ENCODE assay signal across 1 cellular context in the genomic region with DNA sequence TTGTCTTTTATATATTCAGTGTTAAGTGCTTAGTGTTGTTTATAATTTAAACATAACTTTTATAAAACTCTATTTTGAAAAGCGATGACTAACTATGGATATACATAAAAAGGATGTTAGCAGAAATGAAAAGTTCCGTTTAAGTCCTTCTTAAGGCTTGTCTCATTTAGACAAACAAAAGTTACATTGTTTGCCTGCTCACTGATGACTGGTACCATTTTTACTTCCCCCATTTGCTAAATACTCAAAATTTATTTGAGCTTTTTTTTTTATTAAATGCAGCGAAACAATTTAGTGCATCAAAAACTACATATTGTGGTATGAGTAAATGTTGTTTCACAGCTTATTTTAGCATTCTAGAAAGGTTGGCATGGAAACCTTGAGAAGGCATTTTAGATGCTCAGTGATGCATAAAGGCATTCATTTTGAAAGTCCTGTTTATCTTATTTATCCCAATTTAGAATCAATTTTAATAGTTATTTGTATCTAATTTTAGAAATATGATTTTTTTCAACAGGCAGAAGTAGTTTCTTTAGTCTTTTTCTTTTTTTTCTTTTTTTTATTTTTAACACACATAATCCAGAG.
TF ChIP-seq lines count a peak whose summit lies in the region.

No MANE protein-coding gene starts in this region.

TF ChIP-seq in GM23338, 12 proteins besides CTCF, POLR2A, EP300 and RAD21 (continued from another document):
- TF ChIP-seq, protein P1, sequence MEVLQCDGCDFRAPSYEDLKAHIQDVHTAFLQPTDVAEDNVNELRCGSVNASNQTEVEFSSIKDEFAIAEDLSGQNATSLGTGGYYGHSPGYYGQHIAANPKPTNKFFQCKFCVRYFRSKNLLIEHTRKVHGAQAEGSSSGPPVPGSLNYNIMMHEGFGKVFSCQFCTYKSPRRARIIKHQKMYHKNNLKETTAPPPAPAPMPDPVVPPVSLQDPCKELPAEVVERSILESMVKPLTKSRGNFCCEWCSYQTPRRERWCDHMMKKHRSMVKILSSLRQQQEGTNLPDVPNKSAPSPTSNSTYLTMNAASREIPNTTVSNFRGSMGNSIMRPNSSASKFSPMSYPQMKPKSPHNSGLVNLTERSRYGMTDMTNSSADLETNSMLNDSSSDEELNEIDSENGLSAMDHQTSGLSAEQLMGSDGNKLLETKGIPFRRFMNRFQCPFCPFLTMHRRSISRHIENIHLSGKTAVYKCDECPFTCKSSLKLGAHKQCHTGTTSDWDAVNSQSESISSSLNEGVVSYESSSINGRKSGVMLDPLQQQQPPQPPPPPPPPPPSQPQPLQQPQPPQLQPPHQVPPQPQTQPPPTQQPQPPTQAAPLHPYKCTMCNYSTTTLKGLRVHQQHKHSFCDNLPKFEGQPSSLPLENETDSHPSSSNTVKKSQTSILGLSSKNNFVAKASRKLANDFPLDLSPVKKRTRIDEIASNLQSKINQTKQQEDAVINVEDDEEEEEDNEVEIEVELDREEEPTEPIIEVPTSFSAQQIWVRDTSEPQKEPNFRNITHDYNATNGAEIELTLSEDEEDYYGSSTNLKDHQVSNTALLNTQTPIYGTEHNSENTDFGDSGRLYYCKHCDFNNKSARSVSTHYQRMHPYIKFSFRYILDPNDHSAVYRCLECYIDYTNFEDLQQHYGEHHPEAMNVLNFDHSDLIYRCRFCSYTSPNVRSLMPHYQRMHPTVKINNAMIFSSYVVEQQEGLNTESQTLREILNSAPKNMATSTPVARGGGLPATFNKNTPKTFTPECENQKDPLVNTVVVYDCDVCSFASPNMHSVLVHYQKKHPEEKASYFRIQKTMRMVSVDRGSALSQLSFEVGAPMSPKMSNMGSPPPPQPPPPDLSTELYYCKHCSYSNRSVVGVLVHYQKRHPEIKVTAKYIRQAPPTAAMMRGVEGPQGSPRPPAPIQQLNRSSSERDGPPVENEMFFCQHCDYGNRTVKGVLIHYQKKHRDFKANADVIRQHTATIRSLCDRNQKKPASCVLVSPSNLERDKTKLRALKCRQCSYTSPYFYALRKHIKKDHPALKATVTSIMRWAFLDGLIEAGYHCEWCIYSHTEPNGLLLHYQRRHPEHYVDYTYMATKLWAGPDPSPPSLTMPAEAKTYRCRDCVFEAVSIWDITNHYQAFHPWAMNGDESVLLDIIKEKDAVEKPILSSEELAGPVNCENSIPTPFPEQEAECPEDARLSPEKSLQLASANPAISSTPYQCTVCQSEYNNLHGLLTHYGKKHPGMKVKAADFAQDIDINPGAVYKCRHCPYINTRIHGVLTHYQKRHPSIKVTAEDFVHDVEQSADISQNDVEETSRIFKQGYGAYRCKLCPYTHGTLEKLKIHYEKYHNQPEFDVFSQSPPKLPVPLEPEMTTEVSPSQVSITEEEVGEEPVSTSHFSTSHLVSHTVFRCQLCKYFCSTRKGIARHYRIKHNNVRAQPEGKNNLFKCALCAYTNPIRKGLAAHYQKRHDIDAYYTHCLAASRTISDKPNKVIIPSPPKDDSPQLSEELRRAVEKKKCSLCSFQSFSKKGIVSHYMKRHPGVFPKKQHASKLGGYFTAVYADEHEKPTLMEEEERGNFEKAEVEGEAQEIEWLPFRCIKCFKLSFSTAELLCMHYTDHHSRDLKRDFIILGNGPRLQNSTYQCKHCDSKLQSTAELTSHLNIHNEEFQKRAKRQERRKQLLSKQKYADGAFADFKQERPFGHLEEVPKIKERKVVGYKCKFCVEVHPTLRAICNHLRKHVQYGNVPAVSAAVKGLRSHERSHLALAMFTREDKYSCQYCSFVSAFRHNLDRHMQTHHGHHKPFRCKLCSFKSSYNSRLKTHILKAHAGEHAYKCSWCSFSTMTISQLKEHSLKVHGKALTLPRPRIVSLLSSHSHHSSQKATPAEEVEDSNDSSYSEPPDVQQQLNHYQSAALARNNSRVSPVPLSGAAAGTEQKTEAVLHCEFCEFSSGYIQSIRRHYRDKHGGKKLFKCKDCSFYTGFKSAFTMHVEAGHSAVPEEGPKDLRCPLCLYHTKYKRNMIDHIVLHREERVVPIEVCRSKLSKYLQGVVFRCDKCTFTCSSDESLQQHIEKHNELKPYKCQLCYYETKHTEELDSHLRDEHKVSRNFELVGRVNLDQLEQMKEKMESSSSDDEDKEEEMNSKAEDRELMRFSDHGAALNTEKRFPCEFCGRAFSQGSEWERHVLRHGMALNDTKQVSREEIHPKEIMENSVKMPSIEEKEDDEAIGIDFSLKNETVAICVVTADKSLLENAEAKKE (CRISPR knock-in tag; IDR thresholded peaks at IDR 0.05) = no peak
- TF ChIP-seq ZNF331 (CRISPR knock-in tag; IDR thresholded peaks at IDR 0.05; ENCODE audit: low read depth) (no peak), NANOG (IDR thresholded peaks at IDR 0.05; ENCODE audit: borderline replicate concordance) (no peak)
TF ChIP-seq in GM23338: peak in this region for 0.
